12 cellular contexts compared by ENCODE assay signal in genomic region chr15:61155741-61156700, GRCh38.
DNase-seq lines count a peak whose midpoint lies in the region; ATAC-seq and TF ChIP-seq lines count a peak whose summit lies in the region.
"Had no signal": no experiment of that assay in that cellular context is flagged by ENCODE, and none has a peak within 500 bp of the region (broad histone marks: within the 10 kb centered on the region; RNA-seq: fewer than 3 reads in every experiment).

No MANE protein-coding gene starts in this region.

- TF ChIP-seq CTCF in AG10803 (conservative IDR thresholded peaks at IDR 0.05; ENCODE audit: low read length) (no peak), Peyer's patch (IDR thresholded peaks at IDR 0.05) (no peak), fibroblast of villous mesenchyme (IDR thresholded peaks at IDR 0.05; ENCODE audit: insufficient read depth, low read depth, low read length) (no peak)

- H3K36me3 ChIP-seq in Peyer's patch (no peaks in the 10 kb centered on the region), H7 (replicated peaks; ENCODE audit: control insufficient read depth, insufficient read depth, low read length) (no peaks in the 10 kb centered on the region)
- H3K36me3 ChIP-seq: colonic mucosa had no signal

- H3K27me3 ChIP-seq in Peyer's patch (no peaks in the 10 kb centered on the region), H7 (ENCODE audit: control insufficient read depth, insufficient read depth, low read length) (no peaks in the 10 kb centered on the region)
- H3K27me3 ChIP-seq: colonic mucosa had no signal

- H3K4me1 ChIP-seq in Peyer's patch, result no peaks in the 10 kb centered on the region
- H3K4me1 ChIP-seq: colonic mucosa had no signal

- H3K4me3 ChIP-seq in AG10803 (ENCODE audit: low read length) (no peak overlapping the region), Peyer's patch (no peak overlapping the region), fibroblast of villous mesenchyme (ENCODE audit: low read depth, low read length) (no peak overlapping the region), H7 (ENCODE audit: insufficient read depth, low read depth, low read length) (no peak overlapping the region)
- H3K4me3 ChIP-seq: colonic mucosa had no signal

- DNase-seq in AG10803 (ENCODE audit: low read depth) (peak; percentile 41), Peyer's patch (peak in 1 of 3 donors; percentile 49), fibroblast of villous mesenchyme (ENCODE audit: low read depth) (peak; percentile 19), non-pigmented ciliary epithelial cell (ENCODE audit: low read depth) (peak; percentile 22), NCI-H345 (lab: John Stamatoyannopoulos, UW) (no peak), H7 (no peak)
- DNase-seq: CD4-positive, alpha-beta T cell; colonic mucosa; NCI-H2107; stimulated activated naive CD8-positive, alpha-beta T cell treated with anti-CD3 and anti-CD28 coated beads, Interleukin-15, Interleukin-2, amounts not matched to agents 100 U/mL and 50 U/mL, for 24 hours had no signal

- TF ChIP-seq POLR2A in Peyer's patch (IDR thresholded peaks at IDR 0.05), result no peak

- ATAC-seq in GM19035 (IDR thresholded peaks at IDR 0.05; ENCODE audit: unreplicated experiment) (no peak), esophagus mucosa (no peak)
- ATAC-seq: stimulated activated naive CD8-positive, alpha-beta T cell treated with anti-CD3 and anti-CD28 coated beads, Interleukin-15, Interleukin-2, amounts not matched to agents 100 U/mL and 50 U/mL, for 24 hours had no signal

- H3K9me3 ChIP-seq in Peyer's patch, result no peaks in the 10 kb centered on the region
- H3K9me3 ChIP-seq: colonic mucosa had no signal

- peak overlapping the region in 3 of 4 donors; percentile 2 to 48 (median 14) for H3K27ac ChIP-seq in Peyer's patch
- H3K27ac ChIP-seq: colonic mucosa had no signal

Comparison
In these comparisons a context has a peak if more than half of its experiments do, and no peak if none do; other contexts are left out.
1. DNase-seq: peak in AG10803 (single experiment), fibroblast of villous mesenchyme (single experiment) and non-pigmented ciliary epithelial cell (single experiment); none in NCI-H345 (single experiment) and H7 (single experiment).